ENCODE assay signal across 10 cellular contexts in the genomic region with DNA sequence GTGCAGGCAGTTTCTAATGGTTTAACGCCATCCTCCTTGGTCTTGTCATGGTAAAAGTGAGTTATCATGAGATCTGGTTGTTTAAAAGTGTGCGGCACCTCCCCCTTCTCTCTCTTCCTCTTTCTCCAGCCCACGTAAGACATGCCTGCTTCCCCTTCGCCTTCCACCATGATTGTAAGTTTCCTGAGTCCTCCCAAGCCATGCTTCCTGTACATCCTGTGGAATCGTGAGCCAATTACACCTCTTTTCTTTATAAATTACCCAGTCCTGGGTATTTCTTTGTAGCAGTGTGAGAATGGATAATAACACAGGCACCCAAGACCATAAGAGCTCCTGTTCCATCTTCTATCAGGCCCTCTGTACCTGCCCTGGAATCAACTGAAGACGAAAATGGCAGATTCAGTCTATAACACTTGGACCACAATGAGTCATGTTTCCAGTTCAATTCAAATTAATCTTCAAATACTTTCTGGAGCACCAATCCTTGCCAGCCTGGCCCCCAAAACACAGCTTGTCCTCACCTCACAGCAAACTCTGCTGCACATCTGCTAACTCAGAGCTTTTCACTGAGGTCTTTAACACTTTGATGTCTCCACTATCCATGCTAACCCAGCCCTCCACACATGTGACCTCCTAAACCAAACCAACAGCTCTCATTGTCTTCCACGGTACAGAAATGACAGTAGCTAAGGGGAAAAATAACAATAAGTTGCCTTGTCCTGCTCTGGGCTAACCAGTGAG.
A peak's percentile ranks its signal among the peaks of the same experiment; 100 is the strongest.
DNase-seq lines count a peak whose midpoint lies in the region; ATAC-seq and TF ChIP-seq lines count a peak whose summit lies in the region.
"Had no signal": no experiment of that assay in that cellular context is flagged by ENCODE, and none has a peak within 500 bp of the region (broad histone marks: within the 10 kb centered on the region; RNA-seq: fewer than 3 reads in every experiment).

No MANE protein-coding gene starts in this region.

- peak; percentile 49 for ATAC-seq in GM18508 (IDR thresholded peaks at IDR 0.05; ENCODE audit: insufficient read depth, unreplicated experiment)
- peak; percentile 77 for ATAC-seq in GM21526 (IDR thresholded peaks at IDR 0.05; ENCODE audit: low FRiP score, unreplicated experiment)
- ATAC-seq in HG03558 (IDR thresholded peaks at IDR 0.05; ENCODE audit: extremely low read depth, unreplicated experiment) = peak; percentile 43
- ATAC-seq: sciatic nerve had no signal

- H3K27me3 Mint-ChIP-seq in immature natural killer cell (ENCODE audit: low read depth in 3 of 3) = peaks cover 1 to 2% (median 1%) of the 10 kb centered on the region in 3 donors

- H3K4me3 Mint-ChIP-seq in immature natural killer cell = peak overlapping the region in 4 of 5 donors; percentile 3 to 27 (median 14)

- no peak for TF ChIP-seq POLR2A in lower leg skin (IDR thresholded peaks at IDR 0.05)

- H3K4me1 Mint-ChIP-seq in immature natural killer cell = peaks cover 67 to 93% of the 10 kb centered on the region in 2 donors

- H3K9me3 Mint-ChIP-seq in immature natural killer cell = no peaks in the 10 kb centered on the region

- H3K27ac Mint-ChIP-seq in immature natural killer cell = peak overlapping the region; percentile 14 to 74 (median 33)

- intact Hi-C loops in lower leg skin (cut with DNase I; ENCODE audit: low total_unique reads) = no loop called here

- peaks cover 0 to 14% (median 3%) of the 10 kb centered on the region in 3 donors for H3K36me3 Mint-ChIP-seq in immature natural killer cell

- DNase-seq in immature natural killer cell (no peak), NCI-H345 treated with DMSO at 0.1 percent for 48 hours (lab: John Stamatoyannopoulos, UW; ENCODE audit: unreplicated experiment) (no peak), NCI-H2029 (lab: John Stamatoyannopoulos, UW) (no peak), T-helper 9 cell (no peak), lower leg skin (ENCODE audit: low spot score in 2 of 2) (no peak)
- DNase-seq: amniotic stem cell had no signal

- TF ChIP-seq CTCF in lower leg skin (IDR thresholded peaks at IDR 0.05) = no peak

- H3K4me3 ChIP-seq in lower leg skin (ENCODE audit: low read depth, poor library complexity, severe bottlenecking) = no peak overlapping the region

- WGBS in lower leg skin, 2 donors = 70 to 73% methylated on average over 7 of the region's 7 CpGs
